In the genomic region with DNA sequence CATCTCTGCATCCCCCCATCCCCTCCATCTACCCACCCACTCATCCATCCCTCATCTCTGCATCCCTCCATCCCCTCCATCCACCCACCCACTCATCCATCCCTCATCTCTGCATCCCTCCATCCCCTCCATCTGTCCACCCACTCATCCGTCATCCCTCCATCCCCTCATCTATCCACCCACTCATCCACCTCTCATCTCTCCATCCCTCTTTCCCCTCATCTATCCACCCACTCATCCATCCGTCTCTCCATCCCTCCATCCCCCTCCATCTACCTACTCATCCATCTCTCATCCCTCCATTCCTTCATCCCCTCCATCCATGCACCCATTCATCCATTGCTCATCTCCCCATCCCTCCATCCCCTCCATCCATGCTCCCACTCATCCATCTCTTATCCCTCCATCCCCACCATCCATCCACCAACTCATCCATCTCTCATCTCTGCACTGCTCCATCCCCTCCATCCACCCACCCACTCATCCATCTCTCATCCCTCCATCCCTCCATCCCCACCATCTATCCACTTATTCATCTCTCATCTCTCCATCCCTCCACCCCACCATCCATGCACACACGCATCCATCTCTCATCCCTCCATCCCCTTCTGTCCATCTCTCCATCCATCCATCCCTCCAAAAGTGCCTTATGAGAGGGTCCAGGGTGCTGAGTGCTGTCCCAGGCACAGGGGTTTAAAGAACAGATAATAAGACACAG, we compare ENCODE assay signal across 27 cellular contexts. TPM values are rescaled to one million over a fixed set of nuclear protein-coding genes. Genes with fewer than 3 reads are reported as not detected.
A peak's percentile ranks its signal among the peaks of the same experiment; 100 is the strongest.
DNase-seq lines count a peak whose midpoint lies in the region; ATAC-seq, FAIRE-seq and TF ChIP-seq lines count a peak whose summit lies in the region.
"Had no signal": no experiment of that assay in that cellular context is flagged by ENCODE, and none has a peak within 500 bp of the region (broad histone marks: within the 10 kb centered on the region; RNA-seq: fewer than 3 reads in every experiment).

No MANE protein-coding gene starts in this region.

- H3K36me3 Mint-ChIP-seq in osteocyte (ENCODE audit: unreplicated experiment): no peaks in the 10 kb centered on the region
- H3K36me3 Mint-ChIP-seq: CD4-positive, CD25-positive, alpha-beta regulatory T cell had no signal

- H4K20me1 ChIP-seq in K562 (replicated peaks; ENCODE audit: control insufficient read depth, insufficient read depth, low read length): no peaks in the 10 kb centered on the region
- H4K20me1 ChIP-seq: BLaER1 had no signal

- H3K36me3 ChIP-seq in HEK293 (ENCODE audit: control insufficient read depth in 2 of 2, insufficient read depth in 1 of 2, low read length in 2 of 2) (peaks cover 0 to 38% of the 10 kb centered on the region in 2 experiments; a peak in 1 of 3 replicates), K562 (ENCODE audit: control insufficient read depth, insufficient read depth, low read length) (peaks cover 3% of the 10 kb centered on the region; the same call in 1 of the 3 replicates)
- H3K36me3 ChIP-seq: BE2C had no signal

- in situ Hi-C loops in K562 (cut with MboI): no loop called here

- H3K27me3 Mint-ChIP-seq in osteocyte (ENCODE audit: unreplicated experiment): no peaks in the 10 kb centered on the region
- H3K27me3 Mint-ChIP-seq: CD4-positive, alpha-beta memory T cell; CD4-positive, CD25-positive, alpha-beta regulatory T cell; CD8-positive, alpha-beta memory T cell had no signal

- no peaks in the 10 kb centered on the region for H3K27me3 ChIP-seq in K562 (ENCODE audit: control insufficient read depth in 2 of 2, insufficient read depth in 2 of 2, low read length in 2 of 2)
- H3K27me3 ChIP-seq: BE2C, BLaER1 had no signal

- FAIRE-seq in K562 (lab: Jason Lieb, UNC): no peak
- FAIRE-seq in urothelium cell line (lab: Jason Lieb, UNC): peak; percentile 5
- FAIRE-seq: A204.1, GM12878, GM12892 had no signal

- ATAC-seq in K562 (no peak), GM18858 (IDR thresholded peaks at IDR 0.05; ENCODE audit: unreplicated experiment) (no peak)
- ATAC-seq: GM12878 had no signal

- no peaks in the 10 kb centered on the region for H3K9me1 ChIP-seq in K562 (ENCODE audit: control insufficient read depth, insufficient read depth, low read length)

- TF ChIP-seq RAD21 in K562 (CRISPR knock-in tag; conservative IDR thresholded peaks at IDR 0.05 in 1 of 2, IDR thresholded peaks at IDR 0.05 in 1 of 2): no peak

- 48% methylated on average over 3 of the region's 3 CpGs for WGBS in K562 (ENCODE audit: insufficient coverage, low coverage, missing lambda C conversion rate)

- TF ChIP-seq POLR2A in K562 (conservative IDR thresholded peaks at IDR 0.05): 0 out of 2 replicates have a peak, but pooled peaks have one; percentile 35

- H3K27ac ChIP-seq in HEK293 (ENCODE audit: extremely low read depth, low read depth, low read length): no peak overlapping the region
- no peak overlapping the region for H3K27ac ChIP-seq in K562 (ENCODE audit: extremely low read depth, low read depth, low read length)
- H3K27ac ChIP-seq: BLaER1 had no signal

- H3K27ac Mint-ChIP-seq in osteocyte (ENCODE audit: unreplicated experiment): no peak overlapping the region
- H3K27ac Mint-ChIP-seq: CD14-positive monocyte; CD4-positive, alpha-beta memory T cell had no signal

- CTCF ChIA-PET in HEK293 (lab: Yijun Ruan, JAX) (interaction anchor here (0.6 kb wide), 1 partner anchor 134 kb away, joined by 3 read pairs; no protein-coding TSS in a partner anchor), K562 (lab: Yijun Ruan, JAX; ENCODE audit: low intra/inter-chr PET ratio) (interaction anchor here (0.7 kb wide), 1 partner anchor 885 kb away, joined by 5 read pairs; no protein-coding TSS in a partner anchor)

- POLR2A ChIA-PET in HEK293 (lab: Yijun Ruan, JAX): no interaction called here
- POLR2A ChIA-PET in K562 (lab: Yijun Ruan, JAX): no interaction called here

- no peak for TF ChIP-seq EP300 in K562 (IDR thresholded peaks at IDR 0.05; ENCODE audit: low read length)

- BruUV-seq in K562 (replicated peaks; lab: Mats Ljungman, UMichigan): no TSS peak

- no peak overlapping the region for H3K4me3 ChIP-seq in HEK293 (ENCODE audit: low read depth, low read length)
- no peak overlapping the region for H3K4me3 ChIP-seq in K562
- H3K4me3 ChIP-seq: BLaER1, GM12878 had no signal

- no peak overlapping the region for H2AFZ ChIP-seq in K562 (ENCODE audit: low read depth, low read length)

- H3K79me2 ChIP-seq in K562 (ENCODE audit: control insufficient read depth, insufficient read depth, low read length): no peaks in the 10 kb centered on the region

- no peak overlapping the region for H3K9ac ChIP-seq in K562 (ENCODE audit: insufficient read depth in 1 of 2, low read depth in 2 of 2, low read length in 2 of 2)
- H3K9ac ChIP-seq: BLaER1 had no signal

- no peaks in the 10 kb centered on the region for H3K9me3 Mint-ChIP-seq in osteocyte (ENCODE audit: unreplicated experiment)
- H3K9me3 Mint-ChIP-seq: CD4-positive, alpha-beta memory T cell; CD8-positive, alpha-beta memory T cell had no signal

- no peak overlapping the region for H3K4me3 Mint-ChIP-seq in osteocyte (ENCODE audit: unreplicated experiment)
- H3K4me3 Mint-ChIP-seq: CD14-positive monocyte; CD4-positive, alpha-beta memory T cell; CD4-positive, CD25-positive, alpha-beta regulatory T cell; CD8-positive, alpha-beta memory T cell had no signal

- DNase-seq in K562 (ENCODE audit: extremely low read depth in 1 of 4, low spot score in 3 of 4) (no peak), osteocyte (ENCODE audit: extremely low spot score, unreplicated experiment) (peak; percentile 15), urothelium cell line (ENCODE audit: low spot score) (no peak), occipital lobe (lab: John Stamatoyannopoulos, UW) (no peak), mucosa of gallbladder (ENCODE audit: low spot score) (no peak)
- DNase-seq: 8988T; ACHN; BE2C; C1 segment of cervical spinal cord; CD4-positive, alpha-beta memory T cell; CD4-positive, CD25-positive, alpha-beta regulatory T cell; CD8-positive, alpha-beta memory T cell; COR-L47; DMS 273 treated with DMSO at 0.1 percent for 48 hours; DMS153; DMS53; DMS79; DND-41; EL; GDM1 had no signal

- no peaks in the 10 kb centered on the region for H3K4me1 ChIP-seq in HEK293 (ENCODE audit: control insufficient read depth, insufficient read depth, low read length)
- H3K4me1 ChIP-seq in K562 (replicated peaks in 1 of 2; ENCODE audit: control insufficient read depth in 2 of 2, insufficient read depth in 2 of 2, low read length in 2 of 2): peaks cover 0 to 8% of the 10 kb centered on the region in 2 experiments; a peak in 1 of 5 replicates
- H3K4me1 ChIP-seq: BE2C had no signal

- TF ChIP-seq CTCF in HEK293 (tag by site-specific recombination; IDR thresholded peaks at IDR 0.05): no peak
- no peak for TF ChIP-seq CTCF in K562 (IDR thresholded peaks at IDR 0.05 in 2 of 3, conservative IDR thresholded peaks at IDR 0.05 in 1 of 3; ENCODE audit: insufficient read depth in 2 of 3, low read depth in 1 of 3, low read length in 3 of 3)
- no peak for TF ChIP-seq CTCF in osteocyte (IDR thresholded peaks at IDR 0.05)

- peaks cover 5% of the 10 kb centered on the region for H3K4me1 Mint-ChIP-seq in osteocyte (ENCODE audit: unreplicated experiment)

- H3K4me2 ChIP-seq in K562 (ENCODE audit: insufficient read depth, low read length): no peak overlapping the region
- H3K4me2 ChIP-seq: BLaER1 had no signal

- intact Hi-C loops in K562 (cut with micrococcal nuclease): no loop called here

- H3K9me3 ChIP-seq in HEK293 (ENCODE audit: control insufficient read depth, insufficient read depth, low read depth, low read length) (no peaks in the 10 kb centered on the region), K562 (replicated peaks; ENCODE audit: control insufficient read depth, insufficient read depth, low read depth, low read length) (no peaks in the 10 kb centered on the region)
- H3K9me3 ChIP-seq: BE2C, BLaER1 had no signal

RNA-seq across cellular contexts. Expression of a gene that starts 51.4 kb away (rescaled TPM):
- 556 and 619 TPM in 2 replicates for total RNA-seq in K562 (2011; cell fraction: chromatin; rRNA removed; ENCODE audit: low replicate concordance)
- total RNA-seq in K562 (2011; cell fraction: nucleolus; rRNA removed): 297 and 303 TPM in 2 replicates
- total RNA-seq in K562 (2011; cell fraction: nucleoplasm; rRNA removed): 373 and 427 TPM in 2 replicates
- total RNA-seq in K562 (2014; rRNA removed): 33.9 and 37.4 TPM in 2 replicates
- total RNA-seq in K562 (2014; rRNA removed; fragmentation: Illumina TruSeq; extraction: Trizol): 19.9 and 22.2 TPM in 2 replicates
- total RNA-seq in K562 (2015; rRNA removed; fragmentation: Illumina TruSeq; extraction: Trizol): 20.4 TPM in 2 replicates
- total RNA-seq in K562 (2021): 49.7 and 58.7 TPM in 2 replicates
- polyA plus RNA-seq in K562 (2011; rRNA removed): 77.2 and 85.6 TPM in 2 replicates
- polyA plus RNA-seq in K562 (2011; cell fraction: cytosol; rRNA removed): 33.4 and 42.3 TPM in 2 replicates
- 811 and 959 TPM in 2 replicates for polyA plus RNA-seq in K562 (2011; cell fraction: nucleus; rRNA removed)
- 30.5 and 38.0 TPM in 2 replicates for polyA plus RNA-seq in K562 (2012)
- polyA plus RNA-seq in K562 (2014; fragmentation: Illumina TruSeq; extraction: Trizol): 22.7 and 23.3 TPM in 2 replicates
- 1 to 10 TPM; 4.3 to 5.1 TPM for polyA plus RNA-seq in K562 (2014; fragmentation: Nextera tagmentation; extraction: Ambion mirVana)
- 61.2 and 71.8 TPM in 2 replicates for polyA plus RNA-seq in K562 (2014; rRNA removed)
- 60.4 and 66.1 TPM in 2 replicates for polyA minus RNA-seq in K562 (2011; rRNA and poly(A)+ RNA removed)
- polyA minus RNA-seq in K562 (2011; cell fraction: cytosol; rRNA and poly(A)+ RNA removed): 23.3 and 36.5 TPM in 2 replicates
- polyA minus RNA-seq in K562 (2011; cell fraction: nucleus; rRNA and poly(A)+ RNA removed): 221 and 226 TPM in 2 replicates
- total RNA-seq in osteocyte: 37.0 and 37.4 TPM in 2 replicates
- total RNA-seq in occipital lobe: 31.5 TPM
- 47.6 TPM for total RNA-seq in mucosa of gallbladder

RNA-seq across cellular contexts. Expression of a gene that starts 51.5 kb away (rescaled TPM):
- total RNA-seq in K562 (2011; cell fraction: chromatin; rRNA removed; ENCODE audit: low replicate concordance): 17.5 and 28.0 TPM in 2 replicates
- total RNA-seq in K562 (2011; cell fraction: nucleolus; rRNA removed): 25.8 and 28.7 TPM in 2 replicates
- 29.4 and 46.3 TPM in 2 replicates for total RNA-seq in K562 (2011; cell fraction: nucleoplasm; rRNA removed)
- total RNA-seq in K562 (2014; rRNA removed): 43.5 and 47.6 TPM in 2 replicates
- total RNA-seq in K562 (2014; rRNA removed; fragmentation: Illumina TruSeq; extraction: Trizol): 37.2 and 40.8 TPM in 2 replicates
- 37.4 and 42.8 TPM in 2 replicates for total RNA-seq in K562 (2015; rRNA removed; fragmentation: Illumina TruSeq; extraction: Trizol)
- 44.9 and 49.7 TPM in 2 replicates for total RNA-seq in K562 (2021)
- 23.2 and 32.6 TPM in 2 replicates for polyA plus RNA-seq in K562 (2011; rRNA removed)
- polyA plus RNA-seq in K562 (2011; cell fraction: cytosol; rRNA removed): 15.9 and 25.0 TPM in 2 replicates
- 14.4 and 18.9 TPM in 2 replicates for polyA plus RNA-seq in K562 (2011; cell fraction: nucleus; rRNA removed)
- 32.3 and 37.0 TPM in 2 replicates for polyA plus RNA-seq in K562 (2012)
- 33.2 and 36.3 TPM in 2 replicates for polyA plus RNA-seq in K562 (2014; fragmentation: Illumina TruSeq; extraction: Trizol)
- polyA plus RNA-seq in K562 (2014; fragmentation: Nextera tagmentation; extraction: Ambion mirVana): 1 to 10 TPM; 7.7 to 9.7 TPM
- 34.8 and 42.3 TPM in 2 replicates for polyA plus RNA-seq in K562 (2014; rRNA removed)
- polyA minus RNA-seq in K562 (2011; rRNA and poly(A)+ RNA removed): 21.8 and 21.9 TPM in 2 replicates
- polyA minus RNA-seq in K562 (2011; cell fraction: cytosol; rRNA and poly(A)+ RNA removed): 16.1 and 16.3 TPM in 2 replicates
- 20.7 and 29.2 TPM in 2 replicates for polyA minus RNA-seq in K562 (2011; cell fraction: nucleus; rRNA and poly(A)+ RNA removed)
- total RNA-seq in osteocyte: 32.3 and 33.1 TPM in 2 replicates
- total RNA-seq in occipital lobe: 24.3 TPM
- total RNA-seq in mucosa of gallbladder: 32.6 TPM
